Comparison of ENCODE assay signal across 8 cellular contexts in the genomic region with DNA sequence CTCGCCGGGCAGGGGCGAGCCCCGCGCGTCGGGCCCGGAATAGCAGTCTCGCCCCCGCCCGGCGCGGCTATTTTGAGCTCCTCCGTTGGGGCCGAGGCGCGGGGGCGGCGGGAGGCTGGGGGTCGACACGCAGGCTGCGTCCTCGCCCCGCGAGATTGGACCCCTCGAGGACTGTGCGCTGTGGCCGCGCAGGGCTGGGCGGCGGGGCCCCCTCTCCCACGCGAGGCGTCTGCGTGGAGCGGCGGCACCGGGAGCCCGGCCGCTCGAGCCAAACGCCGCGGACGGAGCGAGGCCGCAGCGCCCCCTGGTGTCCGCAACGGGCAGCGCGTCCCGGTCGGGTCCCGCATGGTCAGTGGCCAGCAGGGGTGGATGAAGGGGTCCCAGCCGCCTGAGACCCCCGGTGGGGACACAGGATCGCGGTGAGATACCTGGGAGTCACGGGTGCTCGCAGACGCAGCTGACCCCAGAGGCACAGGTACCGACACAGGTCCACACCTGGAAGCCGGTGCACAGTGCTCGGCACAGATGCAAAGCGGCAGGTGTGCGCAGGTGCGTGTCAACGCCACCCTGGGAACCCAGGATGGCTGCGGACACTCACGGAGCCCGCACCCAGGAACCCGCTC. TPM values are rescaled to one million over a fixed set of nuclear protein-coding genes. Genes with fewer than 3 reads are reported as not detected.
A peak's percentile ranks its signal among the peaks of the same experiment; 100 is the strongest.
DNase-seq lines count a peak whose midpoint lies in the region; ATAC-seq and TF ChIP-seq lines count a peak whose summit lies in the region.

No MANE protein-coding gene starts in this region.

- H3K9me3 Mint-ChIP-seq in activated naive CD4-positive, alpha-beta T cell treated with anti-CD3 and anti-CD28 coated beads, Interleukin-2, amount 50 U/mL, for 24 hours = no peaks in the 10 kb centered on the region

- H3K36me3 ChIP-seq in cardiac muscle cell = peaks cover 11% of the 10 kb centered on the region
- H3K36me3 ChIP-seq in parathyroid adenoma (ENCODE audit: control insufficient read depth, insufficient read depth, low read length) = no peaks in the 10 kb centered on the region

- H3K4me1 Mint-ChIP-seq in activated naive CD4-positive, alpha-beta T cell treated with anti-CD3 and anti-CD28 coated beads, Interleukin-2, amount 50 U/mL, for 24 hours = peaks cover 59% of the 10 kb centered on the region

- no peaks in the 10 kb centered on the region for H3K27me3 Mint-ChIP-seq in activated naive CD4-positive, alpha-beta T cell treated with anti-CD3 and anti-CD28 coated beads, Interleukin-2, amount 50 U/mL, for 24 hours

- H3K27ac ChIP-seq in cardiac muscle cell = peak overlapping the region; percentile 1
- H3K27ac ChIP-seq in parathyroid adenoma = peak overlapping the region; percentile 76

- H3K36me3 Mint-ChIP-seq in activated naive CD4-positive, alpha-beta T cell treated with anti-CD3 and anti-CD28 coated beads, Interleukin-2, amount 50 U/mL, for 24 hours = peaks cover 14% of the 10 kb centered on the region

- DNase-seq in NCI-H2029 (lab: John Stamatoyannopoulos, UW) = peak; percentile 12
- DNase-seq in NCI-H2029 treated with DMSO at 0.1 percent for 48 hours (lab: John Stamatoyannopoulos, UW) = no peak
- peak; percentile 45 for DNase-seq in RKO (ENCODE audit: low spot score)
- DNase-seq in cardiac muscle cell (ENCODE audit: low read depth in 1 of 2, low spot score in 1 of 2) = peak; percentile 64 to 77
- DNase-seq in A172 (ENCODE audit: low spot score) = no peak

- H3K9ac ChIP-seq in parathyroid adenoma = no peak overlapping the region

- peaks cover 20% of the 10 kb centered on the region for H3K79me2 ChIP-seq in parathyroid adenoma

- peak overlapping the region; percentile 60 for H3K4me3 Mint-ChIP-seq in activated naive CD4-positive, alpha-beta T cell treated with anti-CD3 and anti-CD28 coated beads, Interleukin-2, amount 50 U/mL, for 24 hours

- H3K4me1 ChIP-seq in cardiac muscle cell (ENCODE audit: low read depth) (peaks cover 52% of the 10 kb centered on the region), parathyroid adenoma (peaks cover 59% of the 10 kb centered on the region)

- peak overlapping the region; percentile 32 for H3K27ac Mint-ChIP-seq in activated naive CD4-positive, alpha-beta T cell treated with anti-CD3 and anti-CD28 coated beads, Interleukin-2, amount 50 U/mL, for 24 hours

- peak overlapping the region; percentile 87 for H3K4me2 ChIP-seq in parathyroid adenoma (ENCODE audit: low read length)

- H3K27me3 ChIP-seq in cardiac muscle cell (no peaks in the 10 kb centered on the region), parathyroid adenoma (ENCODE audit: control insufficient read depth, insufficient read depth, low read length) (no peaks in the 10 kb centered on the region)

- H3K9me3 ChIP-seq in cardiac muscle cell (ENCODE audit: low read depth) (no peaks in the 10 kb centered on the region), parathyroid adenoma (ENCODE audit: control insufficient read depth, low read length) (no peaks in the 10 kb centered on the region)

- ATAC-seq in HG03045 (IDR thresholded peaks at IDR 0.05; ENCODE audit: unreplicated experiment) = peak; percentile 22

- H2AFZ ChIP-seq in parathyroid adenoma = peak overlapping the region; percentile 87

- TF ChIP-seq CTCF in cardiac muscle cell (IDR thresholded peaks at IDR 0.05; ENCODE audit: low read depth, low read length) (peak; percentile 78), parathyroid adenoma (IDR thresholded peaks at IDR 0.05) (peak; percentile 98)

- H3K4me3 ChIP-seq in cardiac muscle cell = peak overlapping the region; percentile 49
- H3K4me3 ChIP-seq in parathyroid adenoma (ENCODE audit: low read depth, low read length) = peak overlapping the region; percentile 72

RNA-seq across cellular contexts. Expression of gene CIRBP, which starts 2.2 kb away (rescaled TPM):
- total RNA-seq in cardiac muscle cell = 1,112 and 2,236 TPM in 2 replicates
- polyA plus RNA-seq in cardiac muscle cell = 716 and 851 TPM in 2 replicates
- 124 and 266 TPM in 2 replicates for total RNA-seq in A172 (2014; rRNA removed; shearing (Covaris generic))

RNA-seq across cellular contexts. Expression of gene FAM174C, which starts 8.4 kb away (rescaled TPM):
- total RNA-seq in cardiac muscle cell = 31.2 and 44.9 TPM in 2 replicates
- 34.0 and 34.4 TPM in 2 replicates for polyA plus RNA-seq in cardiac muscle cell
- 90.5 and 93.6 TPM in 2 replicates for total RNA-seq in A172 (2014; rRNA removed; shearing (Covaris generic))

RNA-seq across cellular contexts. Expression of gene MIDN, which starts 18.5 kb away (rescaled TPM):
- 45.6 and 89.2 TPM in 2 replicates for total RNA-seq in cardiac muscle cell
- 58.1 and 76.0 TPM in 2 replicates for polyA plus RNA-seq in cardiac muscle cell
- total RNA-seq in A172 (2014; rRNA removed; shearing (Covaris generic)) = 7.0 and 19.2 TPM in 2 replicates

RNA-seq across cellular contexts. Expression of gene EFNA2, which starts 18.7 kb away (rescaled TPM):
- 13.0 and 16.9 TPM in 2 replicates for total RNA-seq in cardiac muscle cell
- 0.34 and 0.44 TPM in 2 replicates for polyA plus RNA-seq in cardiac muscle cell
- 9.1 and 9.9 TPM in 2 replicates for total RNA-seq in A172 (2014; rRNA removed; shearing (Covaris generic))

RNA-seq across cellular contexts. Expression of gene ATP5F1D, which starts 25.4 kb away (rescaled TPM):
- total RNA-seq in cardiac muscle cell = 188 and 355 TPM in 2 replicates
- 505 and 638 TPM in 2 replicates for polyA plus RNA-seq in cardiac muscle cell
- 42.2 and 78.9 TPM in 2 replicates for total RNA-seq in A172 (2014; rRNA removed; shearing (Covaris generic))

Comparison
In these comparisons a context has a peak if more than half of its experiments do, and no peak if none do; other contexts are left out.
1. DNase-seq: peak in NCI-H2029 (single experiment), RKO (single experiment) and cardiac muscle cell (2 of 2); none in NCI-H2029 treated with DMSO at 0.1 percent for 48 hours (single experiment) and A172 (single experiment).